In genomic region chr12:47207005-47207717, GRCh38 we compare ENCODE assay signal across 9 cellular contexts.
DNase-seq lines count a peak whose midpoint lies in the region; ATAC-seq and TF ChIP-seq lines count a peak whose summit lies in the region.
"Had no signal": no experiment of that assay in that cellular context is flagged by ENCODE, and none has a peak within 500 bp of the region (broad histone marks: within the 10 kb centered on the region; RNA-seq: fewer than 3 reads in every experiment).

No MANE protein-coding gene starts in this region.

- WGBS in stomach, 5 donors = 56 to 78% (median 61%) methylated on average over 2 of the region's 2 CpGs

- H3K27ac ChIP-seq in stomach = peak overlapping the region in 3 of 5 donors; percentile 31 to 60 (median 51)
- H3K27ac ChIP-seq: VCaP had no signal

- TF ChIP-seq EP300 in stomach (IDR thresholded peaks at IDR 0.05) = no peak

- no peaks in the 10 kb centered on the region for H3K36me3 ChIP-seq in stomach

- H3K27me3 ChIP-seq in stomach = no peaks in the 10 kb centered on the region

- DNase-seq in NCI-H82 (lab: John Stamatoyannopoulos, UW) (peak; percentile 40), NCI-H82 treated with DMSO at 0.1 percent for 48 hours (lab: John Stamatoyannopoulos, UW; ENCODE audit: unreplicated experiment) (no peak), NAMALWA (ENCODE audit: low spot score) (peak; percentile 60), cerebellar cortex (ENCODE audit: low spot score) (peak; percentile 48), stomach (no peak), GM19238 (ENCODE audit: insufficient read length, low spot score) (no peak), AG08396 (ENCODE audit: low spot score) (no peak)

- no peak overlapping the region for H3K4me3 ChIP-seq in stomach

- no peak for TF ChIP-seq POLR2A in stomach (IDR thresholded peaks at IDR 0.05)

- no peak for TF ChIP-seq CTCF in stomach (IDR thresholded peaks at IDR 0.05)

- peaks cover 0 to 21% (median 3%) of the 10 kb centered on the region in 4 donors for H3K4me1 ChIP-seq in stomach

- H3K9me3 ChIP-seq in stomach = no peaks in the 10 kb centered on the region

- ATAC-seq in HG02678 (IDR thresholded peaks at IDR 0.05; ENCODE audit: unreplicated experiment) = peak; percentile 70

- intact Hi-C loops in stomach (cut with DNase I; ENCODE audit: low total_unique reads) = no loop called here

Comparison
In these comparisons a context has a peak if more than half of its experiments do, and no peak if none do; other contexts are left out.
1. DNase-seq: peak in NCI-H82 (single experiment), NAMALWA (single experiment) and cerebellar cortex (single experiment); none in NCI-H82 treated with DMSO at 0.1 percent for 48 hours (single experiment), stomach (single experiment), GM19238 (single experiment) and AG08396 (single experiment).